In genomic region chr1:56426587-56426986, GRCh38 we compare ENCODE assay signal across 29 cellular contexts.
"Had no signal": no experiment of that assay in that cellular context is flagged by ENCODE, and none has a peak within 500 bp of the region (broad histone marks: within the 10 kb centered on the region; RNA-seq: fewer than 3 reads in every experiment).

No MANE protein-coding gene starts in this region.

- DNase-seq: colonic mucosa; cortex of kidney; dermis blood vessel endothelial cell; dorsolateral prefrontal cortex; effector CD4-positive, alpha-beta T cell; effector CD8-positive, alpha-beta T cell; effector memory CD4-positive, alpha-beta T cell; effector memory CD8-positive, alpha-beta T cell; endodermal cell; erythroblast; esophagus squamous epithelium; foreskin fibroblast; foreskin keratinocyte; foreskin melanocyte; gastrocnemius medialis; glutamatergic neuron; head of caudate nucleus; heart left ventricle; heart right ventricle had no signal

- H3K9me3 ChIP-seq: colonic mucosa, esophagus muscularis mucosa, esophagus squamous epithelium, gastrocnemius medialis, gastroesophageal sphincter, heart left ventricle, heart right ventricle had no signal

- H3K4me1 ChIP-seq: colonic mucosa, foreskin keratinocyte, gastroesophageal sphincter had no signal

- FAIRE-seq: colon, endometrium, endothelial cell of umbilical vein, frontal cortex had no signal

- H3K27me3 ChIP-seq: colonic mucosa, esophagus muscularis mucosa, esophagus squamous epithelium, foreskin keratinocyte, gastrocnemius medialis, gastroesophageal sphincter, heart left ventricle, heart right ventricle had no signal

- H3K27ac ChIP-seq: colonic mucosa, coronary artery, dorsolateral prefrontal cortex, epithelial cell of prostate, esophagus muscularis mucosa, esophagus squamous epithelium, foreskin keratinocyte, gastroesophageal sphincter had no signal

- H3K36me3 ChIP-seq: colonic mucosa, esophagus muscularis mucosa, esophagus squamous epithelium, gastrocnemius medialis, gastroesophageal sphincter, heart left ventricle, heart right ventricle had no signal

- H3K4me3 Mint-ChIP-seq: dendritic cell treated with granulocyte-macrophage colony-stimulating factor and Interleukin-4, amounts not matched to agents 40 ng/mL and 50 ng/mL, for 4 days; effector memory CD8-positive, alpha-beta T cell; endodermal cell had no signal

- ATAC-seq: effector memory CD8-positive, alpha-beta T cell; esophagus mucosa; foreskin keratinocyte; gastrocnemius medialis; gastroesophageal sphincter; heart left ventricle; heart right ventricle had no signal

- H3K4me3 ChIP-seq: colonic mucosa, coronary artery, dorsolateral prefrontal cortex, esophagus muscularis mucosa, esophagus squamous epithelium, gastrocnemius medialis, gastroesophageal sphincter, heart left ventricle, heart right ventricle had no signal

- H3K9me3 Mint-ChIP-seq: dendritic cell treated with granulocyte-macrophage colony-stimulating factor and Interleukin-4, amounts not matched to agents 40 ng/mL and 50 ng/mL, for 4 days; endodermal cell had no signal

- H3K27ac Mint-ChIP-seq: dendritic cell treated with granulocyte-macrophage colony-stimulating factor and Interleukin-4, amounts not matched to agents 40 ng/mL and 50 ng/mL, for 4 days; effector memory CD8-positive, alpha-beta T cell; endodermal cell had no signal
